ENCODE assay signal across 25 cellular contexts in genomic region chr6:15586528-15586927, GRCh38.
DNase-seq lines count a peak whose midpoint lies in the region; ATAC-seq and TF ChIP-seq lines count a peak whose summit lies in the region.
"Had no signal": no experiment of that assay in that cellular context is flagged by ENCODE, and none has a peak within 500 bp of the region (broad histone marks: within the 10 kb centered on the region; RNA-seq: fewer than 3 reads in every experiment).

No MANE protein-coding gene starts in this region.

- intact Hi-C loops in posterior vena cava (cut with DNase I), result no loop called here

- no peak for TF ChIP-seq CTCF in foreskin keratinocyte (conservative IDR thresholded peaks at IDR 0.05)

- ATAC-seq in foreskin keratinocyte, result peak; percentile 41
- ATAC-seq: mucosa of descending colon, WTC11 had no signal

- H3K27ac ChIP-seq in foreskin keratinocyte, result no peak overlapping the region
- H3K27ac ChIP-seq: breast epithelium, colonic mucosa, ovary, right atrium auricular region, SJCRH30 had no signal

- peak; percentile 29 for DNase-seq in stimulated activated CD4-positive, alpha-beta T cell treated with anti-CD3 and anti-CD28 coated beads, Interleukin-1b, Interleukin-23, amount 100 ng/mL, for 48 hours
- no peak for DNase-seq in stimulated activated CD4-positive, alpha-beta T cell treated with anti-CD3 and anti-CD28 coated beads, Interleukin-2, amount 100 ng/mL, for 48 hours
- peak; percentile 34 for DNase-seq in M059J (ENCODE audit: low read depth)
- DNase-seq in foreskin keratinocyte, result peak; percentile 10 to 37
- no peak for DNase-seq in 8988T
- no peak for DNase-seq in posterior vena cava (ENCODE audit: low spot score)
- no peak for DNase-seq in D341Med (ENCODE audit: low spot score)
- DNase-seq: activated naive CD4-positive, alpha-beta T cell treated with anti-CD3 and anti-CD28 coated beads, Interleukin-2, amount 10 ng/mL, durations not matched to agents 7 days and 5 days; amniotic stem cell; CD4-positive, CD25-positive, alpha-beta regulatory T cell; colonic mucosa; effector memory CD4-positive, alpha-beta T cell; erythroblast; KBM-7; MG63; mucosa of descending colon; NCI-H2081 treated with DMSO at 0.1 percent for 48 hours; NCI-H345; NCI-H82; ovary; SJCRH30; substantia nigra had no signal

- no peaks in the 10 kb centered on the region for H3K4me1 ChIP-seq in foreskin keratinocyte
- H3K4me1 ChIP-seq: breast epithelium, colonic mucosa, right atrium auricular region, SJCRH30 had no signal

- no peaks in the 10 kb centered on the region for H3K27me3 ChIP-seq in foreskin keratinocyte
- H3K27me3 ChIP-seq: breast epithelium, colonic mucosa, MG63, ovary, right atrium auricular region, SJCRH30 had no signal

Comparison
In these comparisons a context has a peak if more than half of its experiments do, and no peak if none do; other contexts are left out.
1. DNase-seq: peak in stimulated activated CD4-positive, alpha-beta T cell treated with anti-CD3 and anti-CD28 coated beads, Interleukin-1b, Interleukin-23, amount 100 ng/mL, for 48 hours (single experiment), M059J (single experiment) and foreskin keratinocyte (2 of 2); none in stimulated activated CD4-positive, alpha-beta T cell treated with anti-CD3 and anti-CD28 coated beads, Interleukin-2, amount 100 ng/mL, for 48 hours (0 of 2), 8988T (single experiment), posterior vena cava (single experiment) and D341Med (single experiment).